Comparison of ENCODE assay signal across 8 cellular contexts in the genomic region with DNA sequence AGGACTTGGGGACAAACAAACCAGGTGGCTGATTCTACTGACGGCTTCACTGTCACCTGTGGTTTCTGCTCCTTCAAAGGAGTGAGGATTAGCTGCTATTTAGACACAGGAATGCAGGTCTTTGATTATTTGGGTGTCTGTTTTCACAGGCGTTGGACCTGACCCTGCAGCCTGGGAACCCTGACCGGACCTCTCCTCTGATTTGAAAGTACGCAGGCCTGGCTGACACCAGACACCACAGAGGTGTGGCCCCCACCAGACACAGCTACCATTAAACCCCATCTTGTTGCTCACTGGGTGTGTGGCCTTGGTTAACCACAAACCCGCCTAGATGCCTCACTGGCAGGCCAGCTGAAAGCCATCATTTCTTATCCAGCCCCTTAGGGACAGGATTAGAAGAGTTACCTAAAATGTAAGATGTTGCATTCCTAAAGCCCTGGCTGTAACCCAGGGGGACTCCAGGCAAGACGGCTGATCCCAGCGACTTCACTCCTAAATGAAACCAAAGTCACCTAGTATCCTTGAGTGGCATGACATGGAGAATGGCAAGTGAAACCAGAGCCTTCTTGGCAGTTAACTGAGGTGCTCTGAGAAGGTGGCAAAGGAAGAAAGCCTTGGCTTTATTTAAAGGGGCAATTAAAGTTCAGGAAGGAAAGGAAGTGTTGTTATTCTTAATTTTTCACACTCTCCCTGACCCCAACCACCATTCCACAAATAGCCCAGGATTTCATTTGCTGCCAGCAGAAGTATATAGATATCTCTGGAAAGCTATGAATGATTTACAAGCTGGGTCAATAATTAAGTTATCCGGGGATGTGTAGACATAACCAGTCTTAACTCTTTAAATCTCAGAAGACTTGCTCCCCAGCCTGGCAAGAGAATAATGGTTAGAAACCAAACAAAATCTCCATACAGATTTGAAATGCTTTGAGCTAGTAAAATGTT.
DNase-seq lines count a peak whose midpoint lies in the region; ATAC-seq, FAIRE-seq and TF ChIP-seq lines count a peak whose summit lies in the region.

No MANE protein-coding gene starts in this region.

- peaks cover 4% of the 10 kb centered on the region for H3K27me3 Mint-ChIP-seq in activated naive CD4-positive, alpha-beta T cell treated with anti-CD3 and anti-CD28 coated beads for 36 hours (ENCODE audit: low read depth)

- no peaks in the 10 kb centered on the region for H3K4me1 Mint-ChIP-seq in activated naive CD4-positive, alpha-beta T cell treated with anti-CD3 and anti-CD28 coated beads for 36 hours (ENCODE audit: low read depth)

- no peak overlapping the region for H3K4me3 Mint-ChIP-seq in activated naive CD4-positive, alpha-beta T cell treated with anti-CD3 and anti-CD28 coated beads for 36 hours

- DNase-seq in GM18507 (ENCODE audit: extremely low spot score, insufficient read length, low read depth) (no peak), mucosa of gallbladder (ENCODE audit: low spot score) (peak; percentile 38), foreskin fibroblast (no peak), NCI-H2227 (lab: John Stamatoyannopoulos, UW; ENCODE audit: unreplicated experiment) (no peak)
- DNase-seq in activated naive CD4-positive, alpha-beta T cell treated with anti-CD3 and anti-CD28 coated beads for 36 hours = no peak

- FAIRE-seq in GM18507 (lab: Jason Lieb, UNC) = peak; percentile 73

- CTCF ChIA-PET in activated naive CD4-positive, alpha-beta T cell treated with anti-CD3 and anti-CD28 coated beads for 36 hours (lab: Charles Lee) = no interaction called here

- H3K4me3 ChIP-seq in foreskin fibroblast (ENCODE audit: low read depth in 1 of 2, low read length in 2 of 2) = no peak overlapping the region

- H3K27ac Mint-ChIP-seq in activated naive CD4-positive, alpha-beta T cell treated with anti-CD3 and anti-CD28 coated beads for 36 hours = no peak overlapping the region

- intact Hi-C loops in activated naive CD4-positive, alpha-beta T cell treated with anti-CD3 and anti-CD28 coated beads for 36 hours (cut with micrococcal nuclease) = no loop called here

- H3K9me3 Mint-ChIP-seq in activated naive CD4-positive, alpha-beta T cell treated with anti-CD3 and anti-CD28 coated beads for 36 hours = no peaks in the 10 kb centered on the region

- ATAC-seq in HG03064 (IDR thresholded peaks at IDR 0.05; ENCODE audit: low read depth, unreplicated experiment) (peak; percentile 71), GM19035 (IDR thresholded peaks at IDR 0.05; ENCODE audit: unreplicated experiment) (no peak)

- H3K36me3 Mint-ChIP-seq in activated naive CD4-positive, alpha-beta T cell treated with anti-CD3 and anti-CD28 coated beads for 36 hours (ENCODE audit: low read depth) = no peaks in the 10 kb centered on the region

- TF ChIP-seq CTCF in VCaP (conservative IDR thresholded peaks at IDR 0.05) = no peak
- no peak for TF ChIP-seq CTCF in foreskin fibroblast (IDR thresholded peaks at IDR 0.05; ENCODE audit: low read depth, low read length)

- peak overlapping the region; percentile 31 for H3K27ac ChIP-seq in VCaP
